23 cellular contexts compared by ENCODE assay signal in the genomic region with DNA sequence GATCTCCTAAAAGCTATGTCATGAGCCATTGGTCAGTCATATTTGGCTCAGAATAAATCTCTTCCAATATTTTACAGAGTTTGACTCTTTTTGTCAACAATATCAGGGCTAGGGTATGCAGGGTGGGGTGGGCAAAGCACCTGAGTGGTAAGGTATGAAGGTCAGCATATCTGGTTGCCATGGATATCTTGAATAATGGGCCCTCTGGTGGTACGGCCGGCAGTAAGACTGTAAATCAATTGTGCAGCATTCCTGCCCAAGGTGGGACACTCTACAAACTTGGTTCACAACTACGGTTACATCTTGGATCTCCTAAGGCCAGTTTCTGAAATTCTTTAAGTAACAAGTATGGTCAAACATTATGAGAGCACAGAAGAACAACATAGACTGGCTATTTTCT.
A peak's percentile ranks its signal among the peaks of the same experiment; 100 is the strongest.
DNase-seq lines count a peak whose midpoint lies in the region; ATAC-seq and TF ChIP-seq lines count a peak whose summit lies in the region.
"Had no signal": no experiment of that assay in that cellular context is flagged by ENCODE, and none has a peak within 500 bp of the region (broad histone marks: within the 10 kb centered on the region; RNA-seq: fewer than 3 reads in every experiment).

No MANE protein-coding gene starts in this region.

- POLR2A ChIA-PET in HCT116 (lab: Charles Lee): no interaction called here
- POLR2A ChIA-PET in OCI-LY7 (lab: Charles Lee): no interaction called here
- POLR2A ChIA-PET in PC-3 (lab: Charles Lee; ENCODE audit: unreplicated experiment): no interaction called here

- BruUV-seq in HCT116 (replicated peaks; lab: Mats Ljungman, UMichigan) (no TSS peak), OCI-LY7 (replicated peaks; lab: Mats Ljungman, UMichigan) (no TSS peak), PC-3 (replicated peaks; lab: Mats Ljungman, UMichigan) (no TSS peak)

- H3K36me3 ChIP-seq in HCT116 (ENCODE audit: control insufficient read depth in 1 of 2, insufficient read depth in 2 of 2, low read length in 2 of 2) (no peaks in the 10 kb centered on the region), OCI-LY7 (ENCODE audit: insufficient read depth, low read length) (no peaks in the 10 kb centered on the region), hepatocyte (replicated peaks; ENCODE audit: insufficient read depth, low read depth) (no peaks in the 10 kb centered on the region), PC-3 (ENCODE audit: low read depth, low read length) (no peaks in the 10 kb centered on the region)

- H3K27me3 ChIP-seq in HCT116 (ENCODE audit: insufficient read depth, low read length) (no peaks in the 10 kb centered on the region), hepatocyte (no peaks in the 10 kb centered on the region), PC-3 (ENCODE audit: low read length) (no peaks in the 10 kb centered on the region)

- no peak for TF ChIP-seq POLR2A in HCT116 (IDR thresholded peaks at IDR 0.05; ENCODE audit: borderline replicate concordance, extremely low read depth, insufficient read depth, insufficient read length)

- peak; percentile 54 for TF ChIP-seq RAD21 in HCT116 (IDR thresholded peaks at IDR 0.05; ENCODE audit: low read depth)

- H2AFZ ChIP-seq in HCT116 (ENCODE audit: low read depth, low read length, poor library complexity, severe bottlenecking) (no peak overlapping the region), OCI-LY7 (ENCODE audit: low read length) (no peak overlapping the region), hepatocyte (no peak overlapping the region), PC-3 (ENCODE audit: low read length) (no peak overlapping the region)

- intact Hi-C loops in HCT116 (cut with micrococcal nuclease) (no loop called here), OCI-LY7 (cut with micrococcal nuclease; ENCODE audit: unreplicated experiment) (no loop called here), PC-3 (cut with micrococcal nuclease) (no loop called here)

- H3K79me2 ChIP-seq in HCT116 (ENCODE audit: insufficient read depth, low read length): no peaks in the 10 kb centered on the region
- no peaks in the 10 kb centered on the region for H3K79me2 ChIP-seq in OCI-LY7 (ENCODE audit: insufficient read depth, low read depth, low read length)
- H3K79me2 ChIP-seq in hepatocyte: no peaks in the 10 kb centered on the region
- H3K79me2 ChIP-seq in PC-3 (ENCODE audit: low read length): no peaks in the 10 kb centered on the region

- H3F3A ChIP-seq in PC-3 (ENCODE audit: low read length, unreplicated experiment): no peaks in the 10 kb centered on the region

- H3K4me1 ChIP-seq in HCT116 (ENCODE audit: control insufficient read depth in 1 of 2, insufficient read depth in 2 of 2, low read length in 2 of 2): peaks cover 0 to 6% of the 10 kb centered on the region in 2 experiments; a peak in 1 of 4 replicates
- no peaks in the 10 kb centered on the region for H3K4me1 ChIP-seq in OCI-LY7 (ENCODE audit: insufficient read depth, low read length, poor library complexity, severe bottlenecking)
- no peaks in the 10 kb centered on the region for H3K4me1 ChIP-seq in hepatocyte (ENCODE audit: insufficient read depth)
- no peaks in the 10 kb centered on the region for H3K4me1 ChIP-seq in PC-3 (ENCODE audit: insufficient read depth, low read length)

- CTCF ChIA-PET in HCT116 (lab: Charles Lee): no interaction called here
- CTCF ChIA-PET in OCI-LY7 (lab: Charles Lee; ENCODE audit: unreplicated experiment): no interaction called here
- CTCF ChIA-PET in PC-3 (lab: Charles Lee): no interaction called here

- ATAC-seq in HCT116: peak; percentile 84
- no peak for ATAC-seq in PC-3
- ATAC-seq: Panc1 had no signal

- no peaks in the 10 kb centered on the region for H3K9me2 ChIP-seq in HCT116 (ENCODE audit: insufficient read depth)
- H3K9me2 ChIP-seq in OCI-LY7 (ENCODE audit: insufficient read depth, low read length): no peaks in the 10 kb centered on the region
- H3K9me2 ChIP-seq in hepatocyte (replicated peaks; ENCODE audit: insufficient read depth): no peaks in the 10 kb centered on the region
- H3K9me2 ChIP-seq in PC-3 (replicated peaks; ENCODE audit: low read length): no peaks in the 10 kb centered on the region

- no peak overlapping the region for H3K9ac ChIP-seq in HCT116 (ENCODE audit: low read length)
- H3K9ac ChIP-seq in PC-3 (ENCODE audit: low read length): no peak overlapping the region
- H3K9ac ChIP-seq: KMS-11 had no signal

- RAD21 ChIA-PET in HCT116 (lab: Charles Lee; ENCODE audit: low non-redundant PET in 1 of 2, low total read pairs in 2 of 2, uncharacterized antibody in 2 of 2, unreplicated experiment in 2 of 2): no interaction called here

- H3K27ac ChIP-seq in HCT116 (ENCODE audit: low read depth, low read length): no peak overlapping the region
- H3K27ac ChIP-seq in OCI-LY7 (ENCODE audit: low read depth, low read length, poor library complexity, severe bottlenecking): no peak overlapping the region
- H3K27ac ChIP-seq in hepatocyte: peak overlapping the region; percentile 63
- no peak overlapping the region for H3K27ac ChIP-seq in PC-3 (ENCODE audit: low read length)
- H3K27ac ChIP-seq: KMS-11 had no signal

- TF ChIP-seq CTCF in HCT116 (IDR thresholded peaks at IDR 0.05 in 2 of 3, conservative IDR thresholded peaks at IDR 0.05 in 1 of 3; ENCODE audit: borderline replicate concordance in 1 of 3, insufficient read depth in 1 of 3, low read depth in 2 of 3, low read length in 2 of 3) (peak in 2 of 3 experiments; percentile 23 to 38; a peak in 2 of 6 replicates), OCI-LY7 (conservative IDR thresholded peaks at IDR 0.05; ENCODE audit: low read length) (peak; percentile 25; the same call in 1 of the 2 replicates), hepatocyte (IDR thresholded peaks at IDR 0.05; ENCODE audit: poor library complexity) (no peak), PC-3 (conservative IDR thresholded peaks at IDR 0.05; ENCODE audit: low read depth, low read length) (no peak)

- H3K4me2 ChIP-seq in HCT116 (ENCODE audit: low read length): 0 out of 2 replicates have a peak overlapping the region, but pooled peaks have one; percentile 2
- no peak overlapping the region for H3K4me2 ChIP-seq in OCI-LY7 (ENCODE audit: low read length)
- peak overlapping the region; percentile 2 for H3K4me2 ChIP-seq in hepatocyte
- no peak overlapping the region for H3K4me2 ChIP-seq in PC-3 (ENCODE audit: low read length)
- H3K4me2 ChIP-seq: KMS-11 had no signal

- H3K4me3 ChIP-seq in HCT116 (replicated peaks in 1 of 2; ENCODE audit: low read depth in 1 of 2, low read length in 2 of 2): no peak overlapping the region
- H3K4me3 ChIP-seq in OCI-LY7 (ENCODE audit: low read depth, low read length, poor library complexity, severe bottlenecking): no peak overlapping the region
- H3K4me3 ChIP-seq in hepatocyte: no peak overlapping the region
- H3K4me3 ChIP-seq in PC-3 (ENCODE audit: low read length): no peak overlapping the region

- H3K9me3 ChIP-seq in HCT116 (ENCODE audit: control insufficient read depth in 1 of 2, insufficient read depth in 1 of 2, low read depth in 1 of 2, low read length in 2 of 2): no peaks in the 10 kb centered on the region
- no peaks in the 10 kb centered on the region for H3K9me3 ChIP-seq in OCI-LY7 (ENCODE audit: low read length)
- H3K9me3 ChIP-seq in hepatocyte (ENCODE audit: low read depth): no peaks in the 10 kb centered on the region
- no peaks in the 10 kb centered on the region for H3K9me3 ChIP-seq in PC-3 (ENCODE audit: low read length)

- DNase-seq in HCT116 (ENCODE audit: low read depth, low spot score): no peak
- no peak for DNase-seq in OCI-LY7 (ENCODE audit: low spot score)
- peak; percentile 16 for DNase-seq in hepatocyte (ENCODE audit: low spot score)
- DNase-seq in activated T-cell treated with anti-CD3 and anti-CD28 coated beads, Interleukin-2, amount 50 U/mL, for 48 hours: no peak
- no peak for DNase-seq in PC-3
- no peak for DNase-seq in NCI-H345 treated with DMSO at 0.1 percent for 48 hours (lab: John Stamatoyannopoulos, UW; ENCODE audit: unreplicated experiment)
- no peak for DNase-seq in NCI-H187 (lab: John Stamatoyannopoulos, UW)
- DNase-seq: C1 segment of cervical spinal cord; CD4-positive, alpha-beta memory T cell; DMS153; DND-41; IMR-90; MM.1S; NCI-H1694 treated with DMSO at 0.1 percent for 48 hours; NCI-H2081 treated with DMSO at 0.1 percent for 48 hours; NCI-H2171; NCI-H345; NCI-H524 treated with DMSO at 0.1 percent for 48 hours; NCI-H774; SHP77 treated with DMSO at 0.1 percent for 48 hours; T-helper 1 cell had no signal

- H4K20me1 ChIP-seq in HCT116 (ENCODE audit: insufficient read depth): no peaks in the 10 kb centered on the region
- no peaks in the 10 kb centered on the region for H4K20me1 ChIP-seq in OCI-LY7 (ENCODE audit: insufficient read depth, low read length)
- no peaks in the 10 kb centered on the region for H4K20me1 ChIP-seq in hepatocyte (ENCODE audit: insufficient read depth, poor library complexity, severe bottlenecking)
- H4K20me1 ChIP-seq in PC-3 (ENCODE audit: low read length): no peaks in the 10 kb centered on the region

- WGBS in hepatocyte (ENCODE audit: low lambda C conversion rate, missing lambda C conversion rate): 23% methylated on average over 3 of the region's 3 CpGs

TF ChIP-seq in HCT116, 20 proteins besides CTCF, POLR2A, EP300 and RAD21:
- no peak for TF ChIP-seq ZFX (IDR thresholded peaks at IDR 0.05)
- TF ChIP-seq CEBPB (IDR thresholded peaks at IDR 0.05; ENCODE audit: low read depth): no peak
- TF ChIP-seq TCF7L2 (IDR thresholded peaks at IDR 0.05; ENCODE audit: borderline replicate concordance, extremely low read depth, insufficient read depth, insufficient read length): no peak
- TF ChIP-seq, protein P1, sequence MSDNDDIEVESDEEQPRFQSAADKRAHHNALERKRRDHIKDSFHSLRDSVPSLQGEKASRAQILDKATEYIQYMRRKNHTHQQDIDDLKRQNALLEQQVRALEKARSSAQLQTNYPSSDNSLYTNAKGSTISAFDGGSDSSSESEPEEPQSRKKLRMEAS (IDR thresholded peaks at IDR 0.05): no peak
TF ChIP-seq in HCT116: peak in this region for 0.

Comparison
In these comparisons a context has a peak if more than half of its experiments do, and no peak if none do; other contexts are left out.
1. H3K4me2 ChIP-seq: peak in HCT116 (single experiment) and hepatocyte (single experiment); none in OCI-LY7 (single experiment) and PC-3 (single experiment).
2. CTCF ChIP-seq: peak in HCT116 (2 of 3) and OCI-LY7 (single experiment); none in hepatocyte (single experiment) and PC-3 (single experiment).